Comparison of ENCODE assay signal across 27 cellular contexts in genomic region chr11:6894097-6894496, GRCh38. TPM values are rescaled to one million over a fixed set of nuclear protein-coding genes. Genes with fewer than 3 reads are reported as not detected.
"Had no signal": no experiment of that assay in that cellular context is flagged by ENCODE, and none has a peak within 500 bp of the region (broad histone marks: within the 10 kb centered on the region; RNA-seq: fewer than 3 reads in every experiment).

No MANE protein-coding gene starts in this region.

- H3K9me3 ChIP-seq: lower lobe of right lung, testis, tibial nerve, upper lobe of right lung, vagina had no signal

- ATAC-seq: heart left ventricle; left cardiac atrium; lower lobe of right lung; sciatic nerve; stimulated activated naive CD8-positive, alpha-beta T cell treated with anti-CD3 and anti-CD28 coated beads, Interleukin-15, amount 100 ng/mL, for 72 hours; upper lobe of right lung had no signal

- H3K36me3 ChIP-seq: heart left ventricle, left ventricle myocardium inferior, lower lobe of right lung, spleen, tibial nerve, upper lobe of right lung, vagina had no signal

- H3K4me1 Mint-ChIP-seq: nephron; stimulated activated naive CD8-positive, alpha-beta T cell treated with anti-CD3 and anti-CD28 coated beads, Interleukin-15, amount 100 ng/mL, for 72 hours had no signal

- H3K4me3 Mint-ChIP-seq: memory B cell; nephron; stimulated activated naive B cell treated with anti-CD40 and anti-IgM and Interleukin-4, amounts not matched to agents 10 μg/mL and 1 μg/mL and 100 μg/mL, for 72 hours; stimulated activated naive CD8-positive, alpha-beta T cell treated with anti-CD3 and anti-CD28 coated beads, Interleukin-15, amount 100 ng/mL, for 72 hours had no signal

- DNase-seq: dermis blood vessel endothelial cell; foreskin melanocyte; heart left ventricle; hypothalamus; kidney; left cardiac atrium; left ventricle myocardium inferior; lower lobe of right lung; midbrain; spleen; stimulated activated CD4-positive, alpha-beta T cell treated with anti-CD3 and anti-CD28 coated beads, Interleukin-15, amount 100 ng/mL, for 24 hours; stimulated activated CD4-positive, alpha-beta T cell treated with anti-CD3 and anti-CD28 coated beads, Interleukin-2, amount 100 ng/mL, for 24 hours; stimulated activated CD4-positive, alpha-beta T cell treated with anti-CD3 and anti-CD28 coated beads, Interleukin-4, amount 100 ng/mL, for 4 hours; stimulated activated naive B cell treated with anti-CD40 and anti-IgM and Interleukin-4, amounts not matched to agents 10 μg/mL and 1 μg/mL and 100 μg/mL, for 72 hours; stimulated activated naive CD8-positive, alpha-beta T cell treated with anti-CD3 and anti-CD28 coated beads, Interleukin-15, amount 100 ng/mL, for 72 hours; testis; upper lobe of right lung had no signal

- H3K27me3 ChIP-seq: heart left ventricle, spleen, testis, tibial nerve, upper lobe of right lung, vagina had no signal

- H3K4me1 ChIP-seq: heart left ventricle, left ventricle myocardium inferior, lower lobe of right lung, spleen, testis, tibial nerve, upper lobe of right lung, vagina had no signal

- H3K27ac Mint-ChIP-seq: memory B cell; nephron; stimulated activated naive B cell treated with anti-CD40 and anti-IgM and Interleukin-4, amounts not matched to agents 10 μg/mL and 1 μg/mL and 100 μg/mL, for 72 hours; stimulated activated naive CD8-positive, alpha-beta T cell treated with anti-CD3 and anti-CD28 coated beads, Interleukin-15, amount 100 ng/mL, for 72 hours had no signal

- H3K4me3 ChIP-seq: heart left ventricle, left ventricle myocardium inferior, lower lobe of right lung, spleen, testis, tibial nerve, upper lobe of right lung, vagina had no signal

- H3K36me3 Mint-ChIP-seq: memory B cell; stimulated activated naive B cell treated with anti-CD40 and anti-IgM and Interleukin-4, amounts not matched to agents 10 μg/mL and 1 μg/mL and 100 μg/mL, for 72 hours had no signal

- H3K27ac ChIP-seq: heart left ventricle, left ventricle myocardium inferior, lower lobe of right lung, spleen, testis, tibial nerve, upper lobe of right lung, vagina had no signal

- H3K9me3 Mint-ChIP-seq: memory B cell; nephron; stimulated activated naive B cell treated with anti-CD40 and anti-IgM and Interleukin-4, amounts not matched to agents 10 μg/mL and 1 μg/mL and 100 μg/mL, for 72 hours; stimulated activated naive CD8-positive, alpha-beta T cell treated with anti-CD3 and anti-CD28 coated beads, Interleukin-15, amount 100 ng/mL, for 72 hours had no signal

RNA-seq across cellular contexts. Expression of gene OR2D2, which starts 1.8 kb away (rescaled TPM):
- total RNA-seq: heart left ventricle, left cardiac atrium, left ventricle myocardium inferior, lower lobe of right lung, sciatic nerve, skeletal muscle tissue, subcutaneous adipose tissue, tibial nerve, upper lobe of right lung, vagina had no signal
- polyA plus RNA-seq: esophagus, heart left ventricle, spleen had no signal

RNA-seq across cellular contexts. Expression of gene OR10A4, which starts 17.7 kb away (rescaled TPM):
- total RNA-seq: dermis blood vessel endothelial cell, heart left ventricle, kidney, left cardiac atrium, left ventricle myocardium inferior, lower lobe of right lung, osteoblast, pulmonary artery endothelial cell, sciatic nerve, skeletal muscle tissue, spleen, subcutaneous adipose tissue, testis, tibial nerve, upper lobe of right lung, vagina had no signal
- polyA plus RNA-seq: esophagus, heart left ventricle, spleen had no signal

RNA-seq across cellular contexts. Expression of gene OR2D3, which starts 26.7 kb away (rescaled TPM):
- total RNA-seq: dermis blood vessel endothelial cell, heart left ventricle, kidney, left cardiac atrium, left ventricle myocardium inferior, lower lobe of right lung, osteoblast, pulmonary artery endothelial cell, sciatic nerve, skeletal muscle tissue, spleen, subcutaneous adipose tissue, testis, tibial nerve, upper lobe of right lung, vagina had no signal
- polyA plus RNA-seq: esophagus, heart left ventricle, spleen had no signal

RNA-seq across cellular contexts. Expression of gene OR10A2, which starts 31.2 kb away (rescaled TPM):
- total RNA-seq: dermis blood vessel endothelial cell, heart left ventricle, kidney, left cardiac atrium, left ventricle myocardium inferior, lower lobe of right lung, osteoblast, pulmonary artery endothelial cell, sciatic nerve, skeletal muscle tissue, spleen, subcutaneous adipose tissue, testis, tibial nerve, upper lobe of right lung, vagina had no signal
- polyA plus RNA-seq: esophagus, heart left ventricle, spleen had no signal
